Comparison of ENCODE assay signal across 10 cellular contexts in genomic region chr3:29693863-29694262, GRCh38.
A peak's percentile ranks its signal among the peaks of the same experiment; 100 is the strongest.
DNase-seq lines count a peak whose midpoint lies in the region; ATAC-seq, FAIRE-seq and TF ChIP-seq lines count a peak whose summit lies in the region.
"Had no signal": no experiment of that assay in that cellular context is flagged by ENCODE, and none has a peak within 500 bp of the region (broad histone marks: within the 10 kb centered on the region; RNA-seq: fewer than 3 reads in every experiment).

No MANE protein-coding gene starts in this region.

- FAIRE-seq in HTR-8/SVneo (lab: Jason Lieb, UNC) = peak; percentile 97

- intact Hi-C loops in mammary epithelial cell (cut with micrococcal nuclease) = loop anchor here (1.0 to 10.0 kb wide), 4 partner anchors 24 to 779 kb away; no protein-coding TSS in a partner anchor
- intact Hi-C loops in spleen (cut with DNase I; ENCODE audit: low total_unique reads) = no loop called here

- dilution Hi-C loops in mammary epithelial cell (cut with HindIII; ENCODE audit: low sequenced_read_pairs) = loop anchor here (5.0 kb wide), 1 partner anchor 63 kb away; no protein-coding TSS in a partner anchor

- no peaks in the 10 kb centered on the region for H3K27me3 ChIP-seq in mammary epithelial cell (ENCODE audit: insufficient read depth, low read length)
- H3K27me3 ChIP-seq in tibial nerve = no peaks in the 10 kb centered on the region
- no peaks in the 10 kb centered on the region for H3K27me3 ChIP-seq in spleen (replicated peaks in 1 of 7)

- H3K4me1 ChIP-seq in mammary epithelial cell (ENCODE audit: insufficient read depth, low read length) (peaks cover 34% of the 10 kb centered on the region), tibial nerve (peaks cover 0 to 67% (median 22%) of the 10 kb centered on the region in 4 donors), spleen (peaks cover 0 to 4% (median 1%) of the 10 kb centered on the region in 6 donors)

- peak; percentile 61 for DNase-seq in HTR-8/SVneo (ENCODE audit: insufficient read length, low spot score)
- peak; percentile 57 for DNase-seq in mammary epithelial cell
- DNase-seq in islet precursor cell = peak; percentile 93
- no peak for DNase-seq in tibial nerve (ENCODE audit: low spot score in 2 of 2)
- DNase-seq in SHP77 (lab: John Stamatoyannopoulos, UW) = no peak
- no peak for DNase-seq in spleen
- DNase-seq in amygdala (lab: John Stamatoyannopoulos, UW) = no peak
- DNase-seq: naive B cell had no signal

- CTCF ChIA-PET in mammary epithelial cell (lab: Charles Lee; ENCODE audit: low non-redundant PET) = interaction anchor here (0.7 kb wide), 1 partner anchor 1278 kb away, joined by 17 read pairs; no protein-coding TSS in a partner anchor

- peak in 1 of 2 donors; percentile 76 for TF ChIP-seq EP300 in tibial nerve (IDR thresholded peaks at IDR 0.05)

- no peaks in the 10 kb centered on the region for H3K79me2 ChIP-seq in mammary epithelial cell (ENCODE audit: insufficient read depth, low read length)

- no peak for ATAC-seq in GM19395 (IDR thresholded peaks at IDR 0.05; ENCODE audit: unreplicated experiment)
- ATAC-seq: stimulated activated effector memory CD8-positive, alpha-beta T cell treated with anti-CD3 and anti-CD28 coated beads, Interleukin-12 subunit alpha, Interleukin-12 subunit beta, amount 100 ng/mL, for 72 hours had no signal

- TF ChIP-seq POLR2A in tibial nerve (IDR thresholded peaks at IDR 0.05) (no peak), spleen (IDR thresholded peaks at IDR 0.05) (no peak)

- peak overlapping the region; percentile 52 for H3K4me2 ChIP-seq in mammary epithelial cell (ENCODE audit: insufficient read depth, low read depth, low read length)

- no peak for TF ChIP-seq CTCF in mammary epithelial cell (conservative IDR thresholded peaks at IDR 0.05 in 1 of 2, IDR thresholded peaks at IDR 0.05 in 1 of 2; ENCODE audit: extremely low read depth in 1 of 2, insufficient read depth in 1 of 2, low read depth in 1 of 2, low read length in 2 of 2)
- TF ChIP-seq CTCF in tibial nerve (IDR thresholded peaks at IDR 0.05) = no peak
- TF ChIP-seq CTCF in spleen (IDR thresholded peaks at IDR 0.05 in 8 of 11, conservative IDR thresholded peaks at IDR 0.05 in 3 of 11) = no peak

- no peak overlapping the region for H2AFZ ChIP-seq in mammary epithelial cell (ENCODE audit: low read depth, low read length)

- H3K9ac ChIP-seq in mammary epithelial cell (ENCODE audit: insufficient read depth, low read length) = no peak overlapping the region

- H4K20me1 ChIP-seq in mammary epithelial cell (ENCODE audit: insufficient read depth, low read length) = no peaks in the 10 kb centered on the region

- H3K9me3 ChIP-seq in mammary epithelial cell (replicated peaks; ENCODE audit: insufficient read depth, low read length) (no peaks in the 10 kb centered on the region), tibial nerve (no peaks in the 10 kb centered on the region), spleen (no peaks in the 10 kb centered on the region)

- H3K4me3 ChIP-seq in mammary epithelial cell (replicated peaks in 1 of 3; ENCODE audit: insufficient read depth in 1 of 3, low read depth in 2 of 3, low read length in 3 of 3) (peak overlapping the region in 1 of 3 experiments; percentile 15), tibial nerve (no peak overlapping the region), spleen (no peak overlapping the region)

- 0% methylated on average over 1 of the region's 1 CpG for WGBS in mammary epithelial cell (ENCODE audit: low coverage, missing lambda C conversion rate)
- WGBS in tibial nerve, 2 donors = 22 to 25% methylated on average over 1 of the region's 1 CpG
- WGBS in spleen, 5 donors = 68 to 85% (median 80%) methylated on average over 1 of the region's 1 CpG

- BruUV-seq in mammary epithelial cell (replicated peaks; lab: Mats Ljungman, UMichigan) = no TSS peak

- peak overlapping the region; percentile 95 for H3K27ac ChIP-seq in mammary epithelial cell (ENCODE audit: insufficient read depth, low read depth, low read length)
- H3K27ac ChIP-seq in tibial nerve = peak overlapping the region in 3 of 4 donors; percentile 16 to 82 (median 71)
- peak overlapping the region in 4 of 8 donors; percentile 24 to 49 (median 44) for H3K27ac ChIP-seq in spleen

- in situ Hi-C loops in mammary epithelial cell (cut with MboI; ENCODE audit: low sequenced_read_pairs in 2 of 2) = loop anchor here in 1 of 2 donors (10.0 kb wide), 1 partner anchor 409 kb away; the partner anchor contains the start of gene RBMS3

- H3K36me3 ChIP-seq in mammary epithelial cell (ENCODE audit: insufficient read depth, low read length) (no peaks in the 10 kb centered on the region), tibial nerve (no peaks in the 10 kb centered on the region), spleen (no peaks in the 10 kb centered on the region)

Comparison
In these comparisons a context has a peak if more than half of its experiments do, and no peak if none do; other contexts are left out.
1. DNase-seq: peak in HTR-8/SVneo (single experiment), mammary epithelial cell (single experiment) and islet precursor cell (single experiment); none in tibial nerve (0 of 2), SHP77 (0 of 2), spleen (single experiment) and amygdala (0 of 56).